19 cellular contexts compared by ENCODE assay signal in genomic region chr20:63456429-63457284, GRCh38. TPM values are rescaled to one million over a fixed set of nuclear protein-coding genes. Genes with fewer than 3 reads are reported as not detected.
DNase-seq lines count a peak whose midpoint lies in the region; ATAC-seq and TF ChIP-seq lines count a peak whose summit lies in the region.
"Had no signal": no experiment of that assay in that cellular context is flagged by ENCODE, and none has a peak within 500 bp of the region (broad histone marks: within the 10 kb centered on the region; RNA-seq: fewer than 3 reads in every experiment).

No MANE protein-coding gene starts in this region.

- H3K27me3 Mint-ChIP-seq in activated CD8-positive, alpha-beta memory T cell treated with anti-CD3 and anti-CD28 coated beads, Interleukin-2, amount 10 ng/mL, durations not matched to agents 7 days and 5 days = peaks cover 23% of the 10 kb centered on the region
- peaks cover 3% of the 10 kb centered on the region for H3K27me3 Mint-ChIP-seq in activated T-helper 2 cell treated with anti-CD3 and anti-CD28 coated beads, Interferon-gamma antibody, Interleukin-2, Interleukin-4, amounts not matched to agents 10 μg/mL and 5 μg/mL and 100 μg/mL, durations not matched to agents 14 hours and 24 hours and 36 hours (ENCODE audit: low read depth)

- TF ChIP-seq CTCF in BE2C (IDR thresholded peaks at IDR 0.05; ENCODE audit: low read depth, low read length) = no peak

- intact Hi-C loops in left cardiac atrium (cut with DNase I) = no loop called here
- intact Hi-C loops in activated T-helper 2 cell treated with anti-CD3 and anti-CD28 coated beads, Interferon-gamma antibody, Interleukin-2, Interleukin-4, amounts not matched to agents 10 μg/mL and 5 μg/mL and 100 μg/mL, durations not matched to agents 14 hours and 24 hours and 36 hours (cut with micrococcal nuclease) = no loop called here

- H3K36me3 ChIP-seq in BE2C = no peaks in the 10 kb centered on the region
- H3K36me3 ChIP-seq: esophagus squamous epithelium, MG63, sigmoid colon had no signal

- peaks cover 30% of the 10 kb centered on the region for H3K4me1 ChIP-seq in BE2C

- H3K27ac ChIP-seq in angular gyrus (ENCODE audit: low read depth, low read length) = peak overlapping the region; percentile 79
- H3K27ac ChIP-seq: esophagus squamous epithelium, hepatocyte, sigmoid colon had no signal

- no peak for TF ChIP-seq EP300 in Ishikawa (IDR thresholded peaks at IDR 0.05; ENCODE audit: borderline replicate concordance)

- peak; percentile 91 for DNase-seq in BE2C
- DNase-seq in left cardiac atrium = peak; percentile 77
- no peak for DNase-seq in activated CD8-positive, alpha-beta memory T cell treated with anti-CD3 and anti-CD28 coated beads, Interleukin-2, amount 10 ng/mL, durations not matched to agents 7 days and 5 days
- no peak for DNase-seq in activated naive CD4-positive, alpha-beta T cell treated with anti-CD3 and anti-CD28 coated beads, Interleukin-2, amount 50 U/mL, for 16 hours
- no peak for DNase-seq in activated T-helper 2 cell treated with anti-CD3 and anti-CD28 coated beads, Interferon-gamma antibody, Interleukin-2, Interleukin-4, amounts not matched to agents 10 μg/mL and 5 μg/mL and 100 μg/mL, durations not matched to agents 14 hours and 24 hours and 36 hours (ENCODE audit: low spot score)
- DNase-seq in kidney glomerular epithelial cell (lab: John Stamatoyannopoulos, UW) = no peak
- DNase-seq: activated CD4-positive, alpha-beta T cell treated with anti-CD3 and anti-CD28 coated beads for 36 hours; Calu3; esophagus squamous epithelium; HCEC 1CT; MG63; NCI-H2081 treated with DMSO at 0.1 percent for 48 hours; NK-92 treated with Interleukin-12 subunit alpha and Interleukin-12 subunit beta, amount 100 ng/mL, for 24 hours; sigmoid colon; stimulated activated CD4-positive, alpha-beta T cell treated with anti-CD3 and anti-CD28 coated beads, Interleukin-1b, Interleukin-23, amount 100 ng/mL, for 48 hours had no signal

- no peak overlapping the region for H3K4me3 Mint-ChIP-seq in activated CD8-positive, alpha-beta memory T cell treated with anti-CD3 and anti-CD28 coated beads, Interleukin-2, amount 10 ng/mL, durations not matched to agents 7 days and 5 days
- no peak overlapping the region for H3K4me3 Mint-ChIP-seq in activated T-helper 2 cell treated with anti-CD3 and anti-CD28 coated beads, Interferon-gamma antibody, Interleukin-2, Interleukin-4, amounts not matched to agents 10 μg/mL and 5 μg/mL and 100 μg/mL, durations not matched to agents 14 hours and 24 hours and 36 hours (ENCODE audit: low read depth)
- H3K4me3 Mint-ChIP-seq: activated CD4-positive, alpha-beta T cell treated with anti-CD3 and anti-CD28 coated beads for 36 hours; activated naive CD8-positive, alpha-beta T cell had no signal

- CTCF ChIA-PET in activated CD8-positive, alpha-beta memory T cell treated with anti-CD3 and anti-CD28 coated beads, Interleukin-2, amount 10 ng/mL, durations not matched to agents 7 days and 5 days (lab: Charles Lee) = no interaction called here

- peak; percentile 83 to 88 for ATAC-seq in left cardiac atrium
- ATAC-seq in activated CD8-positive, alpha-beta memory T cell treated with anti-CD3 and anti-CD28 coated beads, Interleukin-2, amount 10 ng/mL, durations not matched to agents 7 days and 5 days = no peak
- ATAC-seq: activated CD4-positive, alpha-beta T cell treated with anti-CD3 and anti-CD28 coated beads for 36 hours had no signal

- H3K4me1 Mint-ChIP-seq in activated CD8-positive, alpha-beta memory T cell treated with anti-CD3 and anti-CD28 coated beads, Interleukin-2, amount 10 ng/mL, durations not matched to agents 7 days and 5 days = no peaks in the 10 kb centered on the region
- H3K4me1 Mint-ChIP-seq in activated T-helper 2 cell treated with anti-CD3 and anti-CD28 coated beads, Interferon-gamma antibody, Interleukin-2, Interleukin-4, amounts not matched to agents 10 μg/mL and 5 μg/mL and 100 μg/mL, durations not matched to agents 14 hours and 24 hours and 36 hours (ENCODE audit: low read depth) = no peaks in the 10 kb centered on the region

- H3K27ac Mint-ChIP-seq in activated CD8-positive, alpha-beta memory T cell treated with anti-CD3 and anti-CD28 coated beads, Interleukin-2, amount 10 ng/mL, durations not matched to agents 7 days and 5 days = no peak overlapping the region
- no peak overlapping the region for H3K27ac Mint-ChIP-seq in activated T-helper 2 cell treated with anti-CD3 and anti-CD28 coated beads, Interferon-gamma antibody, Interleukin-2, Interleukin-4, amounts not matched to agents 10 μg/mL and 5 μg/mL and 100 μg/mL, durations not matched to agents 14 hours and 24 hours and 36 hours
- H3K27ac Mint-ChIP-seq: activated CD4-positive, alpha-beta T cell treated with anti-CD3 and anti-CD28 coated beads for 36 hours; activated naive CD8-positive, alpha-beta T cell had no signal

- no peaks in the 10 kb centered on the region for H3K36me3 Mint-ChIP-seq in activated CD8-positive, alpha-beta memory T cell treated with anti-CD3 and anti-CD28 coated beads, Interleukin-2, amount 10 ng/mL, durations not matched to agents 7 days and 5 days
- H3K36me3 Mint-ChIP-seq in activated T-helper 2 cell treated with anti-CD3 and anti-CD28 coated beads, Interferon-gamma antibody, Interleukin-2, Interleukin-4, amounts not matched to agents 10 μg/mL and 5 μg/mL and 100 μg/mL, durations not matched to agents 14 hours and 24 hours and 36 hours (ENCODE audit: low read depth) = no peaks in the 10 kb centered on the region
- H3K36me3 Mint-ChIP-seq: activated naive CD8-positive, alpha-beta T cell had no signal

- H3K27me3 ChIP-seq in BE2C = peaks cover 14% of the 10 kb centered on the region

- no peaks in the 10 kb centered on the region for H3K9me3 Mint-ChIP-seq in activated CD8-positive, alpha-beta memory T cell treated with anti-CD3 and anti-CD28 coated beads, Interleukin-2, amount 10 ng/mL, durations not matched to agents 7 days and 5 days (ENCODE audit: low read depth)
- H3K9me3 Mint-ChIP-seq in activated T-helper 2 cell treated with anti-CD3 and anti-CD28 coated beads, Interferon-gamma antibody, Interleukin-2, Interleukin-4, amounts not matched to agents 10 μg/mL and 5 μg/mL and 100 μg/mL, durations not matched to agents 14 hours and 24 hours and 36 hours = no peaks in the 10 kb centered on the region

- no peak for TF ChIP-seq RAD21 in Ishikawa (IDR thresholded peaks at IDR 0.05; ENCODE audit: low read depth)

- peak overlapping the region; percentile 14 for H3K4me3 ChIP-seq in BE2C (ENCODE audit: low read depth, low read length)
- H3K4me3 ChIP-seq: esophagus squamous epithelium, hepatocyte, MG63, sigmoid colon had no signal

- no peaks in the 10 kb centered on the region for H3K9me3 ChIP-seq in BE2C
- H3K9me3 ChIP-seq: esophagus squamous epithelium, MG63, sigmoid colon had no signal

TF ChIP-seq in Ishikawa, 13 proteins besides CTCF, POLR2A, EP300 and RAD21:
- TF ChIP-seq USF1 (IDR thresholded peaks at IDR 0.05) = peak; percentile 61
- no peak for TF ChIP-seq MAX (IDR thresholded peaks at IDR 0.05)

RNA-seq across cellular contexts. Expression of gene KCNQ2, which starts 15.8 kb away (rescaled TPM):
- polyA plus RNA-seq in BE2C (2012; ENCODE audit: insufficient read depth, insufficient read length, low read depth) = 60.1 TPM
- 1 to 10 TPM in 1 of 2 donors, under 1 TPM in 1; 0.91 to 2.0 TPM for total RNA-seq in left cardiac atrium
- total RNA-seq in activated CD8-positive, alpha-beta memory T cell treated with anti-CD3 and anti-CD28 coated beads, Interleukin-2, amount 10 ng/mL, durations not matched to agents 7 days and 5 days = under 1 TPM in 1 of 2 experiments, not detected in 1; 0.05 TPM
- total RNA-seq in activated T-helper 2 cell treated with anti-CD3 and anti-CD28 coated beads, Interferon-gamma antibody, Interleukin-2, Interleukin-4, amounts not matched to agents 10 μg/mL and 5 μg/mL and 100 μg/mL, durations not matched to agents 14 hours and 24 hours and 36 hours = not detected in 2 replicates
- total RNA-seq: activated CD4-positive, alpha-beta T cell treated with anti-CD3 and anti-CD28 coated beads for 36 hours; esophagus squamous epithelium had no signal

RNA-seq across cellular contexts. Expression of gene EEF1A2, which starts 42.2 kb away (rescaled TPM):
- 3,079 TPM for polyA plus RNA-seq in BE2C (2012; ENCODE audit: insufficient read depth, insufficient read length, low read depth)
- total RNA-seq in left cardiac atrium = 100 to 1,000 TPM; 656 to 679 TPM
- under 1 TPM in 1 of 2 experiments, not detected in 1; 0.84 TPM for total RNA-seq in activated CD8-positive, alpha-beta memory T cell treated with anti-CD3 and anti-CD28 coated beads, Interleukin-2, amount 10 ng/mL, durations not matched to agents 7 days and 5 days
- total RNA-seq in activated T-helper 2 cell treated with anti-CD3 and anti-CD28 coated beads, Interferon-gamma antibody, Interleukin-2, Interleukin-4, amounts not matched to agents 10 μg/mL and 5 μg/mL and 100 μg/mL, durations not matched to agents 14 hours and 24 hours and 36 hours = 1.4 and 2.4 TPM in 2 replicates

Comparison
In these comparisons a context has a peak if more than half of its experiments do, and no peak if none do; other contexts are left out.
1. DNase-seq: peak in BE2C (single experiment) and left cardiac atrium (single experiment); none in activated CD8-positive, alpha-beta memory T cell treated with anti-CD3 and anti-CD28 coated beads, Interleukin-2, amount 10 ng/mL, durations not matched to agents 7 days and 5 days (single experiment), activated naive CD4-positive, alpha-beta T cell treated with anti-CD3 and anti-CD28 coated beads, Interleukin-2, amount 50 U/mL, for 16 hours (single experiment), activated T-helper 2 cell treated with anti-CD3 and anti-CD28 coated beads, Interferon-gamma antibody, Interleukin-2, Interleukin-4, amounts not matched to agents 10 μg/mL and 5 μg/mL and 100 μg/mL, durations not matched to agents 14 hours and 24 hours and 36 hours (single experiment) and kidney glomerular epithelial cell (single experiment).
2. RNA of gene EEF1A2, which starts 42.2 kb away (total RNA-seq): 656 to 679 TPM in left cardiac atrium; 1.4 to 2.4 TPM in activated T-helper 2 cell treated with anti-CD3 and anti-CD28 coated beads, Interferon-gamma antibody, Interleukin-2, Interleukin-4, amounts not matched to agents 10 μg/mL and 5 μg/mL and 100 μg/mL, durations not matched to agents 14 hours and 24 hours and 36 hours and 0.84 TPM in activated CD8-positive, alpha-beta memory T cell treated with anti-CD3 and anti-CD28 coated beads, Interleukin-2, amount 10 ng/mL, durations not matched to agents 7 days and 5 days; every median in the first group is over 100 times any median in the second.